Comparison of ENCODE assay signal across 8 cellular contexts in the genomic region with DNA sequence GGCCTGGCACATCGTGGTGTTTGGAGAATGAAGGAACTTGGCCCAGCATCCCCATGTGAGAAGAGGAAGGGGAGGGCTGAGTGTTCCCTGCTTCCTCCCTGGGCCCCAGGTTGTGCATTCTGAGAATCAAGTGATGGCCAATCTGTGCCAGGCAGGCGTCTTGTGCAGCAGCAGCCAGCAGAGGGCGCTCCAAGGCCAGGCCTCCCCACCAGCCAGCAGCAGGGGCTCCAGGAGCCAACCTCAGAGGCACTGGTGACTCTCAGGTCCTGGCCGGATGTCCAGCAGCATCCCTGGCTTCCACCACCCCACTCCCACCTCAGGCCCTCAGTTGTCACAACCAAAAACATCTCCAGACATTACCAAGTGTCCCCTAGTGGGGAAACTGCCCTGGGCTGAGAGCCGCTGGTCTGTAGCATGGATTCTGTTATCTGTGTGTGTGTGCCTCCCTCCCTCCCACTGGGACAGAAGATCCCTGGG.
DNase-seq lines count a peak whose midpoint lies in the region; ATAC-seq, FAIRE-seq and TF ChIP-seq lines count a peak whose summit lies in the region.

No MANE protein-coding gene starts in this region.

- H3K9me3 ChIP-seq in heart right ventricle = no peaks in the 10 kb centered on the region
- H3K9me3 ChIP-seq in small intestine (ENCODE audit: control insufficient read depth, low read depth) = no peaks in the 10 kb centered on the region

- peak; percentile 36 to 78 (median 60) for ATAC-seq in heart right ventricle
- no peak for ATAC-seq in HG03095 (IDR thresholded peaks at IDR 0.05; ENCODE audit: unreplicated experiment)
- ATAC-seq in GM18858 (IDR thresholded peaks at IDR 0.05; ENCODE audit: unreplicated experiment) = no peak

- peak; percentile 90 for DNase-seq in D341Med (ENCODE audit: low spot score)
- DNase-seq in HuH-7 (ENCODE audit: low spot score) = peak; percentile 94
- DNase-seq in SKM-1 (lab: John Stamatoyannopoulos, UW; ENCODE audit: unreplicated experiment) = peak; percentile 58
- DNase-seq in activated naive CD8-positive, alpha-beta T cell treated with anti-CD3 and anti-CD28 coated beads, Interleukin-2, amount 50 U/mL, for 16 hours (ENCODE audit: low read depth, low spot score) = peak; percentile 50
- peak; percentile 40 to 66 for DNase-seq in heart right ventricle
- DNase-seq in small intestine = peak; percentile 12

- H3K27ac ChIP-seq in heart right ventricle (no peak overlapping the region), small intestine (ENCODE audit: low read depth in 1 of 2, low read length in 1 of 2) (no peak overlapping the region)

- WGBS in heart right ventricle, 2 donors = 21 to 43% methylated on average over 5 of the region's 5 CpGs
- 18 to 31% (median 25%) methylated on average over 5 of the region's 5 CpGs for WGBS in small intestine, 3 donors

- intact Hi-C loops in heart right ventricle (cut with DNase I) = loop anchor here in 4 of 10 donors (5.0 kb wide), 2 partner anchors 266 to 271 kb away; no protein-coding TSS in a partner anchor

- no peaks in the 10 kb centered on the region for H3K4me1 ChIP-seq in heart right ventricle
- H3K4me1 ChIP-seq in small intestine (ENCODE audit: control insufficient read depth in 2 of 2, insufficient read depth in 1 of 2, low read depth in 1 of 2, low read length in 1 of 2) = no peaks in the 10 kb centered on the region

- no peak for FAIRE-seq in small intestine (lab: Jason Lieb, UNC)

- H3K36me3 ChIP-seq in heart right ventricle (peaks cover 0 to 98% (median 0%) of the 10 kb centered on the region in 9 donors), small intestine (ENCODE audit: control insufficient read depth in 2 of 2, insufficient read depth in 2 of 2, low read length in 2 of 2) (peaks cover 0 to 4% of the 10 kb centered on the region in 2 donors)

- TF ChIP-seq CTCF in heart right ventricle (IDR thresholded peaks at IDR 0.05) = peak; percentile 62 to 87 (median 80)

- H3K4me3 ChIP-seq in heart right ventricle (no peak overlapping the region), small intestine (ENCODE audit: low read depth in 1 of 2, low read length in 2 of 2) (no peak overlapping the region)

- H3K27me3 ChIP-seq in heart right ventricle (no peaks in the 10 kb centered on the region), small intestine (ENCODE audit: control insufficient read depth in 2 of 2, insufficient read depth in 2 of 2, low read length in 2 of 2) (no peaks in the 10 kb centered on the region)

Comparison
In these comparisons a context has a peak if more than half of its experiments do, and no peak if none do; other contexts are left out.
1. DNase-seq: peak in every context shown above with its lines; median percentile 94 in HuH-7; 90 in D341Med; 58 in SKM-1; 53 in heart right ventricle; 50 in activated naive CD8-positive, alpha-beta T cell treated with anti-CD3 and anti-CD28 coated beads, Interleukin-2, amount 50 U/mL, for 16 hours; 12 in small intestine.
2. ATAC-seq: peak in heart right ventricle (8 of 8); none in HG03095 (single experiment) and GM18858 (single experiment).